26 cellular contexts compared by ENCODE assay signal in the genomic region with DNA sequence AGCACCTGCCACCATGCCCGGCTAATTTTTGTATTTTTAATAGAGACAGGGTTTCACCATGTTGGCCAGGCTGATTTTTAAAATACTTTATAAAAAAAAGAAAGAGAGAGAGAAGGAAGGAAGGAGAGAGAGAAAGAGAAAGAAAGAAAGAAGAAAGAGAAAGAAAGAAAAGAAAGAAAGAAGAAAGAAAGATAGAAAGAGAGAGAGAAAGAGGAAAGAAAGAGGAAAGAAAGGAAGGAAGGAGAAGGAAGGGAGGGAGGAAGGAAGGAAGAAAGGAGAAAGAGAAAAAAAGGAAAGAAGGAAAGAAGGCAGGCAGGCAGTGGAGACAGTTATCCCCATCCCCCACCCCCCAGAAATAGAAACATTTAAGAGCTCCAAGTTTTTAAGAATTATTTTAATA.
DNase-seq lines count a peak whose midpoint lies in the region; ATAC-seq and TF ChIP-seq lines count a peak whose summit lies in the region.
"Had no signal": no experiment of that assay in that cellular context is flagged by ENCODE, and none has a peak within 500 bp of the region (broad histone marks: within the 10 kb centered on the region; RNA-seq: fewer than 3 reads in every experiment).

No MANE protein-coding gene starts in this region.

- H3K9me3 Mint-ChIP-seq in activated T-cell treated with anti-CD3 and anti-CD28 coated beads, Interleukin-2, amount 50 U/mL, for 72 hours = no peaks in the 10 kb centered on the region
- H3K9me3 Mint-ChIP-seq in central memory CD8-positive, alpha-beta T cell = no peaks in the 10 kb centered on the region
- no peaks in the 10 kb centered on the region for H3K9me3 Mint-ChIP-seq in stimulated activated memory B cell treated with anti-CD40 and anti-IgM and Interleukin-4, amounts not matched to agents 10 μg/mL and 1 μg/mL and 100 μg/mL, for 72 hours
- H3K9me3 Mint-ChIP-seq in activated T-helper 17 cell treated with anti-CD3 and anti-CD28 coated beads, Interleukin-2, amount 50 U/mL, for 72 hours = peaks cover 3% of the 10 kb centered on the region
- H3K9me3 Mint-ChIP-seq: CD4-positive, alpha-beta T cell had no signal

- POLR2A ChIA-PET in HEK293 (lab: Yijun Ruan, JAX) = no interaction called here

- H3K27ac Mint-ChIP-seq in activated T-cell treated with anti-CD3 and anti-CD28 coated beads, Interleukin-2, amount 50 U/mL, for 72 hours = peak overlapping the region; percentile 90
- H3K27ac Mint-ChIP-seq in central memory CD8-positive, alpha-beta T cell (ENCODE audit: low read depth) = peak overlapping the region; percentile 32
- peak overlapping the region; percentile 8 for H3K27ac Mint-ChIP-seq in stimulated activated memory B cell treated with anti-CD40 and anti-IgM and Interleukin-4, amounts not matched to agents 10 μg/mL and 1 μg/mL and 100 μg/mL, for 72 hours
- no peak overlapping the region for H3K27ac Mint-ChIP-seq in activated T-helper 17 cell treated with anti-CD3 and anti-CD28 coated beads, Interleukin-2, amount 50 U/mL, for 72 hours
- H3K27ac Mint-ChIP-seq: CD4-positive, alpha-beta T cell had no signal

- H3K4me1 ChIP-seq in HEK293 (ENCODE audit: control insufficient read depth, insufficient read depth, low read length) = no peaks in the 10 kb centered on the region

- no peaks in the 10 kb centered on the region for H3K9me3 ChIP-seq in HEK293 (ENCODE audit: control insufficient read depth, insufficient read depth, low read depth, low read length)
- H3K9me3 ChIP-seq: SJCRH30 had no signal

- no peak overlapping the region for H3K4me3 Mint-ChIP-seq in activated T-cell treated with anti-CD3 and anti-CD28 coated beads, Interleukin-2, amount 50 U/mL, for 72 hours
- no peak overlapping the region for H3K4me3 Mint-ChIP-seq in central memory CD8-positive, alpha-beta T cell
- no peak overlapping the region for H3K4me3 Mint-ChIP-seq in stimulated activated memory B cell treated with anti-CD40 and anti-IgM and Interleukin-4, amounts not matched to agents 10 μg/mL and 1 μg/mL and 100 μg/mL, for 72 hours
- H3K4me3 Mint-ChIP-seq in activated T-helper 17 cell treated with anti-CD3 and anti-CD28 coated beads, Interleukin-2, amount 50 U/mL, for 72 hours = no peak overlapping the region
- H3K4me3 Mint-ChIP-seq: CD4-positive, alpha-beta T cell; IgD-negative memory B cell had no signal

- H3K27ac ChIP-seq in HEK293 (ENCODE audit: extremely low read depth, low read depth, low read length) = no peak overlapping the region
- H3K27ac ChIP-seq: 22Rv1, SJCRH30 had no signal

- no peak for DNase-seq in activated T-cell treated with anti-CD3 and anti-CD28 coated beads, Interleukin-2, amount 50 U/mL, for 72 hours
- no peak for DNase-seq in activated T-cell treated with anti-CD3 and anti-CD28 coated beads, Interleukin-2, amount 50 U/mL, for 1 hour
- no peak for DNase-seq in central memory CD8-positive, alpha-beta T cell (ENCODE audit: low spot score in 2 of 2)
- DNase-seq in G401 (ENCODE audit: low spot score) (no peak), NCI-H526 (lab: John Stamatoyannopoulos, UW) (no peak)
- DNase-seq: ACHN; CD4-positive, alpha-beta T cell; DMS53; GDM1; NCI-H1092; NCI-H1417 treated with DMSO at 0.1 percent for 48 hours; NCI-H1694 treated with DMSO at 0.1 percent for 48 hours; NCI-H2081 treated with DMSO at 0.1 percent for 48 hours; NCI-H2171; NCI-H345; NCI-H510A treated with DMSO at 0.1 percent for 48 hours; NCI-H774; SJCRH30 had no signal

- H3K36me3 Mint-ChIP-seq in activated T-cell treated with anti-CD3 and anti-CD28 coated beads, Interleukin-2, amount 50 U/mL, for 72 hours (ENCODE audit: insufficient read depth in 2 of 2) = no peaks in the 10 kb centered on the region
- peaks cover 1% of the 10 kb centered on the region for H3K36me3 Mint-ChIP-seq in central memory CD8-positive, alpha-beta T cell (ENCODE audit: insufficient read depth)
- H3K36me3 Mint-ChIP-seq in stimulated activated memory B cell treated with anti-CD40 and anti-IgM and Interleukin-4, amounts not matched to agents 10 μg/mL and 1 μg/mL and 100 μg/mL, for 72 hours = no peaks in the 10 kb centered on the region
- H3K36me3 Mint-ChIP-seq in activated T-helper 17 cell treated with anti-CD3 and anti-CD28 coated beads, Interleukin-2, amount 50 U/mL, for 72 hours (ENCODE audit: low read depth) = no peaks in the 10 kb centered on the region

- in situ Hi-C loops in G401 (cut with HindIII; ENCODE audit: low sequenced_read_pairs) = no loop called here

- CTCF ChIA-PET in HEK293 (lab: Yijun Ruan, JAX) = interaction anchor here (0.7 kb wide), 3 partner anchors 8 to 343 kb away, joined by 3 to 5 read pairs (median 4); no protein-coding TSS in a partner anchor

- H3K36me3 ChIP-seq in HEK293 (ENCODE audit: control insufficient read depth in 2 of 2, insufficient read depth in 1 of 2, low read length in 2 of 2) = no peaks in the 10 kb centered on the region
- H3K36me3 ChIP-seq: SJCRH30 had no signal

- peaks cover 25% of the 10 kb centered on the region for H3K4me1 Mint-ChIP-seq in activated T-cell treated with anti-CD3 and anti-CD28 coated beads, Interleukin-2, amount 50 U/mL, for 72 hours (ENCODE audit: low read depth)
- H3K4me1 Mint-ChIP-seq in central memory CD8-positive, alpha-beta T cell = peaks cover 16% of the 10 kb centered on the region
- H3K4me1 Mint-ChIP-seq in stimulated activated memory B cell treated with anti-CD40 and anti-IgM and Interleukin-4, amounts not matched to agents 10 μg/mL and 1 μg/mL and 100 μg/mL, for 72 hours = peaks cover 43% of the 10 kb centered on the region
- peaks cover 5% of the 10 kb centered on the region for H3K4me1 Mint-ChIP-seq in activated T-helper 17 cell treated with anti-CD3 and anti-CD28 coated beads, Interleukin-2, amount 50 U/mL, for 72 hours

- H3K27me3 Mint-ChIP-seq in activated T-cell treated with anti-CD3 and anti-CD28 coated beads, Interleukin-2, amount 50 U/mL, for 72 hours (ENCODE audit: low read depth) = no peaks in the 10 kb centered on the region
- H3K27me3 Mint-ChIP-seq in central memory CD8-positive, alpha-beta T cell = no peaks in the 10 kb centered on the region
- no peaks in the 10 kb centered on the region for H3K27me3 Mint-ChIP-seq in stimulated activated memory B cell treated with anti-CD40 and anti-IgM and Interleukin-4, amounts not matched to agents 10 μg/mL and 1 μg/mL and 100 μg/mL, for 72 hours
- no peaks in the 10 kb centered on the region for H3K27me3 Mint-ChIP-seq in activated T-helper 17 cell treated with anti-CD3 and anti-CD28 coated beads, Interleukin-2, amount 50 U/mL, for 72 hours
- H3K27me3 Mint-ChIP-seq: CD4-positive, alpha-beta T cell; IgD-negative memory B cell had no signal

- H3K4me3 ChIP-seq in HEK293 (ENCODE audit: low read depth, low read length) = no peak overlapping the region
- H3K4me3 ChIP-seq: SJCRH30 had no signal

- TF ChIP-seq CTCF in HEK293 (tag by site-specific recombination; IDR thresholded peaks at IDR 0.05) = no peak

- no peak for ATAC-seq in activated T-cell treated with anti-CD3 and anti-CD28 coated beads, Interleukin-2, amount 50 U/mL, for 72 hours (replicated peaks in 1 of 2)
- ATAC-seq in central memory CD8-positive, alpha-beta T cell (replicated peaks; ENCODE audit: extremely low read depth, poor library complexity, severe bottlenecking) = no peak
- ATAC-seq in stimulated activated memory B cell treated with anti-CD40 and anti-IgM and Interleukin-4, amounts not matched to agents 10 μg/mL and 1 μg/mL and 100 μg/mL, for 72 hours = no peak
- ATAC-seq in activated T-helper 17 cell treated with anti-CD3 and anti-CD28 coated beads, Interleukin-2, amount 50 U/mL, for 72 hours (replicated peaks) = no peak
- ATAC-seq: HCT116, Right ventricle myocardium inferior, SK-N-SH treated with all-trans-retinoic acid at 6 μM for 48 hours had no signal

TF ChIP-seq in HEK293, 187 proteins besides CTCF, POLR2A, EP300 and RAD21:
- peak; percentile 96 for TF ChIP-seq ZNF366 (tag by site-specific recombination; conservative IDR thresholded peaks at IDR 0.05)
- no peak for TF ChIP-seq ZNF585B (tag by site-specific recombination; IDR thresholded peaks at IDR 0.05)
- TF ChIP-seq PRDM1 (tag by site-specific recombination; IDR thresholded peaks at IDR 0.05) = peak; percentile 78; the same call in 1 of the 2 replicates
- TF ChIP-seq, protein P1, sequence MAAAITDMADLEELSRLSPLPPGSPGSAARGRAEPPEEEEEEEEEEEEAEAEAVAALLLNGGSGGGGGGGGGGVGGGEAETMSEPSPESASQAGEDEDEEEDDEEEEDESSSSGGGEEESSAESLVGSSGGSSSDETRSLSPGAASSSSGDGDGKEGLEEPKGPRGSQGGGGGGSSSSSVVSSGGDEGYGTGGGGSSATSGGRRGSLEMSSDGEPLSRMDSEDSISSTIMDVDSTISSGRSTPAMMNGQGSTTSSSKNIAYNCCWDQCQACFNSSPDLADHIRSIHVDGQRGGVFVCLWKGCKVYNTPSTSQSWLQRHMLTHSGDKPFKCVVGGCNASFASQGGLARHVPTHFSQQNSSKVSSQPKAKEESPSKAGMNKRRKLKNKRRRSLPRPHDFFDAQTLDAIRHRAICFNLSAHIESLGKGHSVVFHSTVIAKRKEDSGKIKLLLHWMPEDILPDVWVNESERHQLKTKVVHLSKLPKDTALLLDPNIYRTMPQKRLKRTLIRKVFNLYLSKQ (tag by site-specific recombination; IDR thresholded peaks at IDR 0.05; ENCODE audit: borderline replicate concordance) = no peak
- TF ChIP-seq ZNF548 (tag by site-specific recombination; IDR thresholded peaks at IDR 0.05) = no peak
- TF ChIP-seq, protein P2, sequence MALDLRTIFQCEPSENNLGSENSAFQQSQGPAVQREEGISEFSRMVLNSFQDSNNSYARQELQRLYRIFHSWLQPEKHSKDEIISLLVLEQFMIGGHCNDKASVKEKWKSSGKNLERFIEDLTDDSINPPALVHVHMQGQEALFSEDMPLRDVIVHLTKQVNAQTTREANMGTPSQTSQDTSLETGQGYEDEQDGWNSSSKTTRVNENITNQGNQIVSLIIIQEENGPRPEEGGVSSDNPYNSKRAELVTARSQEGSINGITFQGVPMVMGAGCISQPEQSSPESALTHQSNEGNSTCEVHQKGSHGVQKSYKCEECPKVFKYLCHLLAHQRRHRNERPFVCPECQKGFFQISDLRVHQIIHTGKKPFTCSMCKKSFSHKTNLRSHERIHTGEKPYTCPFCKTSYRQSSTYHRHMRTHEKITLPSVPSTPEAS (tag by site-specific recombination; IDR thresholded peaks at IDR 0.05) = no peak
- no peak for TF ChIP-seq ZSCAN16 (tag by site-specific recombination; IDR thresholded peaks at IDR 0.05)
